Comparison of ENCODE assay signal across 8 cellular contexts in the genomic region with DNA sequence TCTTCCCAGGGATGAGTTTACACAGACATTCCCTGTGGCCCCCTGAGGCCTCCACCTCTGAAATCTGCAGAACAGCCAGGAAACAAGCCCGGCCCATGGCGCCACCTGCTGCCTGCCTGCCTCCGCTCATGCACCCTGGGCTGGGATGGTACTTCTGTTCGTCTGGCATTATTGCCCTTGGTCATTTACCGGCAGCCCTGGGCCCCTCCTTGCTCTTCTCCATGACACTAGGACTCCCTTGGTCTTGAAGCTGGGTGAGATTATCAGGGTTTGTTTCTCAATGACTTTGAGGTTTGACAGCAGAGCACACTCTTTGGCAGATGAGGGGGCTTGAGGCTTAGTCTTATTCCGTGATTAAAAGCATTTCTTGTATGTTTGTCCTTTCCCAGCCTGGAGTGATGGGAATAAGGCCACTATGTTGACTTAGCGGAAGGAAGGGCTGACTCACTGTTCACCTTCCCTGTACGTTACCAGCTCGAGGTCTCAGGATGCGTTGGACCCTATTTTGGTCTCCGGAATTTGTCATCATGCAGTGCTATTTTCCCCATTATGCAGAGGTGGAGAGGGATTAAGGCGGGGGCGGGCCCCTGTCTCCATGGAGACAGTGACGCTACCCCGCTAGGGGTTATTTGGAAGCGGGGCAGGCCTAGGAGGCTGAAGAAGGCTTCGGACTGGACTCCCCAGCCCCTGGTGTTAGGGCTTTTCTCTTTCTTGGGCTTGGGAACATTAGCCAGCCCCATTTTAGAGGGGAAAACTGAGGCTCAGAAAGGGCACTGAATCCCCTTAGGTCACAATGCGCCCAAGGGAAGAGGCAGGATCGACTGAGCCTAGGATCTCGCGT. TPM values are rescaled to one million over a fixed set of nuclear protein-coding genes. Genes with fewer than 3 reads are reported as not detected.
DNase-seq lines count a peak whose midpoint lies in the region; ATAC-seq and TF ChIP-seq lines count a peak whose summit lies in the region.

No MANE protein-coding gene starts in this region.

- peak overlapping the region; percentile 96 for H3K27ac ChIP-seq in KOPT-K1 (ENCODE audit: low read depth, low read length, poor library complexity, severe bottlenecking)
- H3K27ac ChIP-seq in SJCRH30, result peak overlapping the region; percentile 5; the same call in 1 of the 2 replicates
- H3K27ac ChIP-seq in suprapubic skin, result peak overlapping the region; percentile 92

- H3K36me3 ChIP-seq in KOPT-K1 (ENCODE audit: insufficient read depth, low read length), result peaks cover 27% of the 10 kb centered on the region
- H3K36me3 ChIP-seq in SJCRH30, result peaks cover 13% of the 10 kb centered on the region
- H3K36me3 ChIP-seq in suprapubic skin, result peaks cover 11% of the 10 kb centered on the region

- peak overlapping the region; percentile 92 for H3K4me3 Mint-ChIP-seq in activated naive CD4-positive, alpha-beta T cell treated with anti-CD3 and anti-CD28 coated beads, Interleukin-2, amount 10 ng/mL, durations not matched to agents 7 days and 5 days

- CTCF ChIA-PET in activated naive CD4-positive, alpha-beta T cell treated with anti-CD3 and anti-CD28 coated beads, Interleukin-2, amount 10 ng/mL, durations not matched to agents 7 days and 5 days (lab: Charles Lee), result interaction anchor here (0.7 to 1.6 kb wide), 5 partner anchors 24 to 76 kb away, joined by 3 to 7 read pairs (median 4); no protein-coding TSS in a partner anchor

- H3K4me3 ChIP-seq in SJCRH30 (peak overlapping the region; percentile 85), suprapubic skin (peak overlapping the region; percentile 76)

- H3K27me3 Mint-ChIP-seq in activated naive CD4-positive, alpha-beta T cell treated with anti-CD3 and anti-CD28 coated beads, Interleukin-2, amount 10 ng/mL, durations not matched to agents 7 days and 5 days, result no peaks in the 10 kb centered on the region

- H3K36me3 Mint-ChIP-seq in activated naive CD4-positive, alpha-beta T cell treated with anti-CD3 and anti-CD28 coated beads, Interleukin-2, amount 10 ng/mL, durations not matched to agents 7 days and 5 days, result peaks cover 13% of the 10 kb centered on the region

- no peak for TF ChIP-seq EP300 in suprapubic skin (IDR thresholded peaks at IDR 0.05)

- peak; percentile 27 to 59 for TF ChIP-seq CTCF in suprapubic skin (IDR thresholded peaks at IDR 0.05)

- H3K4me1 ChIP-seq in SJCRH30, result peaks cover 8% of the 10 kb centered on the region; the same call in 1 of the 2 replicates
- H3K4me1 ChIP-seq in suprapubic skin, result peaks cover 28% of the 10 kb centered on the region

- no peaks in the 10 kb centered on the region for H3K27me3 ChIP-seq in SJCRH30
- H3K27me3 ChIP-seq in suprapubic skin, result no peaks in the 10 kb centered on the region

- H3K9me3 ChIP-seq in KOPT-K1 (ENCODE audit: insufficient read depth, low read length, poor library complexity, severe bottlenecking), result no peaks in the 10 kb centered on the region
- H3K9me3 ChIP-seq in SJCRH30 (replicated peaks), result no peaks in the 10 kb centered on the region
- no peaks in the 10 kb centered on the region for H3K9me3 ChIP-seq in suprapubic skin

- H3K27ac Mint-ChIP-seq in activated naive CD4-positive, alpha-beta T cell treated with anti-CD3 and anti-CD28 coated beads, Interleukin-2, amount 10 ng/mL, durations not matched to agents 7 days and 5 days, result peak overlapping the region; percentile 91

- H3K4me1 Mint-ChIP-seq in activated naive CD4-positive, alpha-beta T cell treated with anti-CD3 and anti-CD28 coated beads, Interleukin-2, amount 10 ng/mL, durations not matched to agents 7 days and 5 days, result peaks cover 32% of the 10 kb centered on the region

- TF ChIP-seq POLR2A in suprapubic skin (IDR thresholded peaks at IDR 0.05), result no peak

- 0% methylated on average over 20 of the region's 21 CpGs for WGBS in suprapubic skin

- peak; percentile 48 for ATAC-seq in GM21723 (IDR thresholded peaks at IDR 0.05; ENCODE audit: unreplicated experiment)

- H3K9me3 Mint-ChIP-seq in activated naive CD4-positive, alpha-beta T cell treated with anti-CD3 and anti-CD28 coated beads, Interleukin-2, amount 10 ng/mL, durations not matched to agents 7 days and 5 days, result no peaks in the 10 kb centered on the region

- DNase-seq in DMS53 (lab: John Stamatoyannopoulos, UW) (peak; percentile 97), SJCRH30 (peak; percentile 77 to 84), glomerular endothelial cell (ENCODE audit: extremely low read depth, low read depth, low spot score) (peak; percentile 93), nucleus accumbens (lab: John Stamatoyannopoulos, UW) (peak in 54 of 56 donors; percentile 7 to 86 (median 64)), suprapubic skin (ENCODE audit: low spot score in 2 of 2) (peak in 1 of 2 donors; percentile 79)
- DNase-seq in activated naive CD4-positive, alpha-beta T cell treated with anti-CD3 and anti-CD28 coated beads, Interleukin-2, amount 10 ng/mL, durations not matched to agents 7 days and 5 days, result peak; percentile 76

RNA-seq across cellular contexts. Expression of gene PEX5, which starts 0.7 kb away (rescaled TPM):
- total RNA-seq in SJCRH30 (2014; rRNA removed; shearing (Covaris generic)), result 27.4 and 29.7 TPM in 2 replicates
- total RNA-seq in glomerular endothelial cell, result 27.4 and 27.9 TPM in 2 replicates
- 10 to 100 TPM; 35.9 to 49.3 (median 41.5) TPM for total RNA-seq in suprapubic skin

RNA-seq across cellular contexts. Expression of gene CLSTN3, which starts 58.6 kb away (rescaled TPM):
- 6.5 and 6.9 TPM in 2 replicates for total RNA-seq in SJCRH30 (2014; rRNA removed; shearing (Covaris generic))
- 61.0 and 138 TPM in 2 replicates for total RNA-seq in glomerular endothelial cell
- 10 to 100 TPM; 29.9 to 69.8 (median 39.1) TPM for total RNA-seq in suprapubic skin

Comparison
In these comparisons a context has a peak if more than half of its experiments do, and no peak if none do; other contexts are left out.
1. H3K27ac ChIP-seq: peak in every context shown above with its lines; median percentile 96 in KOPT-K1; 92 in suprapubic skin; 5 in SJCRH30.